Comparison of ENCODE assay signal across 32 cellular contexts in genomic region chr14:59087711-59088110, GRCh38.
"Had no signal": no experiment of that assay in that cellular context is flagged by ENCODE, and none has a peak within 500 bp of the region (broad histone marks: within the 10 kb centered on the region; RNA-seq: fewer than 3 reads in every experiment).

No MANE protein-coding gene starts in this region.

- H3K4me1 ChIP-seq: body of pancreas, breast epithelium had no signal

- H3K27ac ChIP-seq: body of pancreas, brain microvascular endothelial cell, breast epithelium, cardiac muscle cell, VCaP had no signal

- DNase-seq: activated B cell treated with CpG ODN at 0.5 μM for 24 hours; activated CD4-positive, alpha-beta memory T cell treated with anti-CD3 and anti-CD28 coated beads, Interleukin-2, amount 10 ng/mL, durations not matched to agents 7 days and 5 days; activated CD4-positive, alpha-beta T cell treated with anti-CD3 and anti-CD28 coated beads for 48 hours; activated CD4-positive, alpha-beta T cell treated with anti-CD3 and anti-CD28 coated beads, Interleukin-2, amount 10 ng/mL, durations not matched to agents 7 days and 5 days; activated CD4-positive, alpha-beta T cell treated with anti-CD3 and anti-CD28 coated beads, Interleukin-2, amount 50 U/mL, for 48 hours; activated CD4-positive, CD25-positive, alpha-beta regulatory T cell treated with anti-CD3 and anti-CD28 coated beads, Interleukin-2, amount 50 U/mL, for 72 hours; activated CD8-positive, alpha-beta memory T cell treated with anti-CD3 and anti-CD28 coated beads for 24 hours; activated CD8-positive, alpha-beta memory T cell treated with anti-CD3 and anti-CD28 coated beads, Interleukin-2, amount 10 ng/mL, durations not matched to agents 7 days and 5 days; activated CD8-positive, alpha-beta memory T cell treated with anti-CD3 and anti-CD28 coated beads, Interleukin-2, amount 50 U/mL, for 48 hours; activated CD8-positive, alpha-beta T cell treated with anti-CD3 and anti-CD28 coated beads, Interleukin-2, amount 10 ng/mL, durations not matched to agents 7 days and 5 days; activated effector memory CD4-positive, alpha-beta T cell treated with Interleukin-2 at 50 U/mL for 16 hours; activated gamma-delta T cell; activated naive CD4-positive, alpha-beta T cell treated with anti-CD3 and anti-CD28 coated beads, Interleukin-2, amount 10 ng/mL, durations not matched to agents 7 days and 5 days; activated naive CD4-positive, alpha-beta T cell treated with Interleukin-2 at 50 U/mL for 16 hours; activated naive CD8-positive, alpha-beta T cell treated with anti-CD3 and anti-CD28 coated beads, Interleukin-2, amount 10 ng/mL, durations not matched to agents 7 days and 5 days; activated naive CD8-positive, alpha-beta T cell treated with anti-CD3 and anti-CD28 coated beads, Interleukin-2, amount 50 U/mL, for 24 hours; activated T-cell treated with anti-CD3 and anti-CD28 coated beads, Interleukin-2, amount 50 U/mL, for 24 hours; activated T-cell treated with anti-CD3 and anti-CD28 coated beads, Interleukin-2, amount 50 U/mL, for 48 hours; amniotic stem cell; aorta; body of pancreas; brain microvascular endothelial cell; caudate nucleus; cerebellar nuclear complex; T-helper 1 cell; T-helper 2 cell; T-helper 9 cell had no signal

- H3K27me3 ChIP-seq: body of pancreas, brain microvascular endothelial cell, breast epithelium, cardiac muscle cell had no signal

- H3K9me3 ChIP-seq: body of pancreas, breast epithelium had no signal

- FAIRE-seq: astrocyte, TTC549 had no signal

- ATAC-seq: activated CD8-positive, alpha-beta memory T cell treated with anti-CD3 and anti-CD28 coated beads, Interleukin-2, amount 10 ng/mL, durations not matched to agents 7 days and 5 days; activated CD8-positive, alpha-beta T cell treated with anti-CD3 and anti-CD28 coated beads, Interleukin-2, amount 10 ng/mL, durations not matched to agents 7 days and 5 days; activated naive CD8-positive, alpha-beta T cell treated with anti-CD3 and anti-CD28 coated beads, Interleukin-2, amount 50 U/mL, for 24 hours; body of pancreas had no signal

- H3K36me3 ChIP-seq: brain microvascular endothelial cell, breast epithelium, cardiac muscle cell had no signal

- H3K4me3 ChIP-seq: body of pancreas, breast epithelium, cardiac muscle cell had no signal
